Comparison of ENCODE assay signal across 12 cellular contexts in genomic region chr21:43667191-43667904, GRCh38. TPM values are rescaled to one million over a fixed set of nuclear protein-coding genes. Genes with fewer than 3 reads are reported as not detected.
DNase-seq lines count a peak whose midpoint lies in the region; ATAC-seq and TF ChIP-seq lines count a peak whose summit lies in the region.
"Had no signal": no experiment of that assay in that cellular context is flagged by ENCODE, and none has a peak within 500 bp of the region (broad histone marks: within the 10 kb centered on the region; RNA-seq: fewer than 3 reads in every experiment).

No MANE protein-coding gene starts in this region.

- TF ChIP-seq POLR2A in sigmoid colon (IDR thresholded peaks at IDR 0.05), result no peak

- H3K4me3 ChIP-seq in AG09309 (ENCODE audit: control insufficient read depth, low read depth, low read length), result no peak overlapping the region
- H3K4me3 ChIP-seq in GM23248, result no peak overlapping the region
- H3K4me3 ChIP-seq in sigmoid colon, result no peak overlapping the region
- H3K4me3 ChIP-seq: heart right ventricle, psoas muscle had no signal

- no peaks in the 10 kb centered on the region for H3F3A ChIP-seq in GM23248 (ENCODE audit: insufficient read depth)

- no peak for TF ChIP-seq CTCF in AG09309 (IDR thresholded peaks at IDR 0.05; ENCODE audit: control insufficient read depth, insufficient read depth, low read depth, low read length, missing control alignments)
- TF ChIP-seq CTCF in sigmoid colon (IDR thresholded peaks at IDR 0.05), result no peak

- no peaks in the 10 kb centered on the region for H4K20me1 ChIP-seq in GM23248 (ENCODE audit: insufficient read depth)

- WGBS in GM23248 (ENCODE audit: low coverage in 1 of 2, low lambda C conversion rate in 2 of 2, missing lambda C conversion rate in 2 of 2), 2 experiments, result 80 to 85% methylated on average over 7 of the region's 7 CpGs
- WGBS in sigmoid colon, 2 donors, result 74 to 88% methylated on average over 7 of the region's 7 CpGs

- H3K36me3 ChIP-seq in GM23248 (ENCODE audit: low read depth), result peaks cover 7% of the 10 kb centered on the region
- H3K36me3 ChIP-seq in sigmoid colon, result peaks cover 0 to 55% (median 7%) of the 10 kb centered on the region in 4 donors

- no peak overlapping the region for H2AFZ ChIP-seq in GM23248

- TF ChIP-seq EP300 in sigmoid colon (IDR thresholded peaks at IDR 0.05), result no peak

- no peaks in the 10 kb centered on the region for H3K9me3 ChIP-seq in GM23248 (ENCODE audit: low read depth)
- no peaks in the 10 kb centered on the region for H3K9me3 ChIP-seq in sigmoid colon
- H3K9me3 ChIP-seq: psoas muscle had no signal

- H3K4me1 ChIP-seq in GM23248 (ENCODE audit: insufficient read depth) (no peaks in the 10 kb centered on the region), sigmoid colon (no peaks in the 10 kb centered on the region)
- H3K4me1 ChIP-seq: psoas muscle had no signal

- DNase-seq in AG09309 (ENCODE audit: low read depth) (peak; percentile 70), GM23248 (peak; percentile 72), SW480 (ENCODE audit: low spot score) (peak; percentile 81), hepatic stellate cell (ENCODE audit: low spot score) (no peak), Right ventricle myocardium superior (no peak), sigmoid colon (no peak), amniotic stem cell (lab: John Stamatoyannopoulos, UW) (no peak)
- DNase-seq: activated CD4-positive, alpha-beta T cell treated with anti-CD3 and anti-CD28 coated beads, Interleukin-2, amount 50 U/mL, for 48 hours; heart right ventricle; NCI-H226; psoas muscle had no signal

- in situ Hi-C loops in GM23248 (cut with MboI), result no loop called here

- intact Hi-C loops in Right ventricle myocardium superior (cut with DNase I) (no loop called here), sigmoid colon (cut with DNase I) (no loop called here)

- no peak overlapping the region for H3K27ac ChIP-seq in GM23248
- H3K27ac ChIP-seq in sigmoid colon, result no peak overlapping the region
- H3K27ac ChIP-seq: heart right ventricle, psoas muscle had no signal

- no peak overlapping the region for H3K4me2 ChIP-seq in GM23248 (ENCODE audit: unreplicated experiment)

- H3K27me3 ChIP-seq in GM23248 (replicated peaks; ENCODE audit: insufficient read depth) (no peaks in the 10 kb centered on the region), sigmoid colon (no peaks in the 10 kb centered on the region)
- H3K27me3 ChIP-seq: heart right ventricle had no signal

- H3K9ac ChIP-seq in GM23248, result no peak overlapping the region

- H3K79me2 ChIP-seq in GM23248 (ENCODE audit: insufficient read depth), result peaks cover 88% of the 10 kb centered on the region

- ATAC-seq in esophagus mucosa (peak; percentile 54), Right ventricle myocardium superior (ENCODE audit: poor library complexity) (no peak)
- ATAC-seq: heart right ventricle, psoas muscle had no signal

- H3K9me2 ChIP-seq in GM23248 (ENCODE audit: insufficient read depth), result no peaks in the 10 kb centered on the region

RNA-seq across cellular contexts. Expression of gene RRP1B, which starts 8.0 kb away (rescaled TPM):
- total RNA-seq in GM23248 (2014; rRNA removed; shearing (Covaris generic)), result 14.0 and 15.0 TPM in 2 replicates
- polyA plus RNA-seq in GM23248 (2016; fragmentation: Nextera tagmentation; extraction: Ambion mirVana) (12.9 and 13.6 TPM in 2 replicates), sigmoid colon (10 to 100 TPM in 1 of 3 donors, 1 to 10 TPM in 2; 3.5 to 15.2 (median 3.6) TPM)
- total RNA-seq in esophagus mucosa (15.4 TPM), Right ventricle myocardium superior (8.4 TPM), sigmoid colon (10 to 100 TPM; 14.3 to 20.5 (median 17.6) TPM)

RNA-seq across cellular contexts. Expression of gene HSF2BP, which starts 8.1 kb away (rescaled TPM):
- total RNA-seq in GM23248 (2014; rRNA removed; shearing (Covaris generic)), result 2.5 and 4.8 TPM in 2 replicates
- polyA plus RNA-seq in GM23248 (2016; fragmentation: Nextera tagmentation; extraction: Ambion mirVana) (1.6 TPM in 2 replicates), sigmoid colon (under 1 TPM; 0.39 to 0.60 (median 0.46) TPM)
- total RNA-seq in esophagus mucosa (0.92 TPM), Right ventricle myocardium superior (not detected), sigmoid colon (under 1 TPM; 0.16 to 0.83 (median 0.59) TPM)

RNA-seq across cellular contexts. Expression of gene PDXK, which starts 51.6 kb away (rescaled TPM):
- 67.5 and 68.0 TPM in 2 replicates for total RNA-seq in GM23248 (2014; rRNA removed; shearing (Covaris generic))
- polyA plus RNA-seq in GM23248 (2016; fragmentation: Nextera tagmentation; extraction: Ambion mirVana) (81.8 and 89.7 TPM in 2 replicates), sigmoid colon (10 to 100 TPM; 43.8 to 88.5 (median 51.3) TPM)
- total RNA-seq in esophagus mucosa (134 TPM), Right ventricle myocardium superior (93.8 TPM), sigmoid colon (10 to 100 TPM; 22.1 to 26.0 (median 23.9) TPM)

Comparison
In these comparisons a context has a peak if more than half of its experiments do, and no peak if none do; other contexts are left out.
1. DNase-seq: peak in AG09309 (single experiment), GM23248 (single experiment) and SW480 (single experiment); none in hepatic stellate cell (single experiment), Right ventricle myocardium superior (single experiment), sigmoid colon (single experiment) and amniotic stem cell (single experiment).